In the genomic region with DNA sequence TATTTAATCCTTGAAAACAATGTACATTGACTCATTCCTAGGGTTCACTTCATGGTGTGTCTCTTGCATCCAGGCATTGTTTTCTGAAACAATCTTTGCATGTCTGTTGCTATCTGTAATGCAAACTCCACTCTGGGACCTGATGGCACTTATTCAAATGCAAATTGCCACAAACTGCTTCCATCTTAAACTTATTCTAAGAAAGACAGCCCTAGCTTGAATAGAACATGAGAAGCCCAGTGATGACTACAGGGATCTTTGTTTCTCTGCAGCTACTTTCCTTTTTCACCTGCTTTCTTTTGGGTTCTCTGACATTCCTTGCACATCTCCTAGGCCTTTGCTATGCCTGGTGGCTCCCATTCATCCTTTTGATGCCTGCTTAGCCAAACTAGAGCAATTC, we compare ENCODE assay signal across 28 cellular contexts.
"Had no signal": no experiment of that assay in that cellular context is flagged by ENCODE, and none has a peak within 500 bp of the region (broad histone marks: within the 10 kb centered on the region; RNA-seq: fewer than 3 reads in every experiment).

No MANE protein-coding gene starts in this region.

- H3K36me3 ChIP-seq: heart right ventricle, left lung, lower lobe of right lung, ovary, right atrium auricular region, right lobe of liver, stomach, thyroid gland, transverse colon, upper lobe of left lung, vagina had no signal

- H3K4me1 ChIP-seq: heart right ventricle, left lung, lower lobe of right lung, right atrium auricular region, right lobe of liver, stomach, testis, thyroid gland, transverse colon, upper lobe of left lung, vagina had no signal

- H3K27me3 Mint-ChIP-seq: naive B cell; natural killer cell treated with Interleukin-12 subunit alpha and Interleukin-12 subunit beta and Interleukin-15 and Interleukin-18, amount 100 ng/mL, for 72 hours; progenitor cell of endocrine pancreas; stimulated activated naive B cell treated with anti-CD40 and anti-IgM and Interleukin-4, amounts not matched to agents 10 μg/mL and 1 μg/mL and 100 μg/mL, for 72 hours had no signal

- DNase-seq: heart right ventricle; hippocampal formation; immature natural killer cell; kidney; left colon; left lung; lower lobe of right lung; mammary epithelial cell; mesenchymal stem cell; naive B cell; ovary; right lobe of liver; stimulated activated CD4-positive, alpha-beta T cell treated with anti-CD3 and anti-CD28 coated beads, Interleukin-1b, Interleukin-23, amount 100 ng/mL, for 48 hours; stimulated activated CD4-positive, alpha-beta T cell treated with anti-CD3 and anti-CD28 coated beads, Interleukin-2, amount 100 ng/mL, for 48 hours; stimulated activated CD4-positive, alpha-beta T cell treated with anti-CD3 and anti-CD28 coated beads, Interleukin-4, amount 100 ng/mL, for 4 hours; stimulated activated naive B cell treated with anti-CD40 and anti-IgM and Interleukin-4, amounts not matched to agents 10 μg/mL and 1 μg/mL and 100 μg/mL, for 72 hours; stimulated activated naive CD8-positive, alpha-beta T cell treated with anti-CD3 and anti-CD28 coated beads, Interleukin-15, Interleukin-2, amounts not matched to agents 100 U/mL and 50 U/mL, for 24 hours; stomach; testis; thyroid gland; transverse colon; upper lobe of left lung had no signal

- H3K4me3 Mint-ChIP-seq: immature natural killer cell; mesothelial cell of epicardium; naive B cell; natural killer cell treated with Interleukin-12 subunit alpha and Interleukin-12 subunit beta and Interleukin-15 and Interleukin-18, amount 100 ng/mL, for 72 hours; stimulated activated naive B cell treated with anti-CD40 and anti-IgM and Interleukin-4, amounts not matched to agents 10 μg/mL and 1 μg/mL and 100 μg/mL, for 72 hours had no signal

- H3K9me3 ChIP-seq: heart right ventricle, left lung, lower lobe of right lung, ovary, right atrium auricular region, right lobe of liver, stomach, testis, thyroid gland, transverse colon, upper lobe of left lung, vagina had no signal

- H3K36me3 Mint-ChIP-seq: immature natural killer cell; mesothelial cell of epicardium; naive B cell; natural killer cell treated with Interleukin-12 subunit alpha and Interleukin-12 subunit beta and Interleukin-15 and Interleukin-18, amount 100 ng/mL, for 72 hours; stimulated activated naive B cell treated with anti-CD40 and anti-IgM and Interleukin-4, amounts not matched to agents 10 μg/mL and 1 μg/mL and 100 μg/mL, for 72 hours had no signal

- ATAC-seq: heart right ventricle; left colon; left lung; lower lobe of right lung; natural killer cell treated with Interleukin-12 subunit alpha and Interleukin-12 subunit beta and Interleukin-15 and Interleukin-18, amount 100 ng/mL, for 72 hours; right lobe of liver; stimulated activated naive B cell treated with anti-CD40 and anti-IgM and Interleukin-4, amounts not matched to agents 10 μg/mL and 1 μg/mL and 100 μg/mL, for 72 hours; stimulated activated naive CD8-positive, alpha-beta T cell treated with anti-CD3 and anti-CD28 coated beads, Interleukin-15, Interleukin-2, amounts not matched to agents 100 U/mL and 50 U/mL, for 24 hours had no signal

- H3K4me1 Mint-ChIP-seq: immature natural killer cell; mesothelial cell of epicardium; naive B cell; stimulated activated naive B cell treated with anti-CD40 and anti-IgM and Interleukin-4, amounts not matched to agents 10 μg/mL and 1 μg/mL and 100 μg/mL, for 72 hours had no signal

- H3K27me3 ChIP-seq: heart right ventricle, left lung, ovary, right atrium auricular region, right lobe of liver, stomach, testis, thyroid gland, transverse colon, upper lobe of left lung, vagina had no signal

- H3K4me2 ChIP-seq: smooth muscle cell had no signal

- H3K4me3 ChIP-seq: heart right ventricle, left lung, lower lobe of right lung, ovary, right atrium auricular region, right lobe of liver, smooth muscle cell, stomach, testis, thyroid gland, transverse colon, upper lobe of left lung, vagina had no signal

- H3K9me3 Mint-ChIP-seq: mesothelial cell of epicardium; natural killer cell treated with Interleukin-12 subunit alpha and Interleukin-12 subunit beta and Interleukin-15 and Interleukin-18, amount 100 ng/mL, for 72 hours had no signal

- H3K27ac Mint-ChIP-seq: immature natural killer cell; mesothelial cell of epicardium; natural killer cell treated with Interleukin-12 subunit alpha and Interleukin-12 subunit beta and Interleukin-15 and Interleukin-18, amount 100 ng/mL, for 72 hours; progenitor cell of endocrine pancreas; stimulated activated naive B cell treated with anti-CD40 and anti-IgM and Interleukin-4, amounts not matched to agents 10 μg/mL and 1 μg/mL and 100 μg/mL, for 72 hours had no signal

- H3K27ac ChIP-seq: heart right ventricle, left lung, lower lobe of right lung, ovary, right atrium auricular region, right lobe of liver, stomach, testis, thyroid gland, transverse colon, upper lobe of left lung, vagina had no signal
